ENCODE assay signal across 15 cellular contexts in the genomic region with DNA sequence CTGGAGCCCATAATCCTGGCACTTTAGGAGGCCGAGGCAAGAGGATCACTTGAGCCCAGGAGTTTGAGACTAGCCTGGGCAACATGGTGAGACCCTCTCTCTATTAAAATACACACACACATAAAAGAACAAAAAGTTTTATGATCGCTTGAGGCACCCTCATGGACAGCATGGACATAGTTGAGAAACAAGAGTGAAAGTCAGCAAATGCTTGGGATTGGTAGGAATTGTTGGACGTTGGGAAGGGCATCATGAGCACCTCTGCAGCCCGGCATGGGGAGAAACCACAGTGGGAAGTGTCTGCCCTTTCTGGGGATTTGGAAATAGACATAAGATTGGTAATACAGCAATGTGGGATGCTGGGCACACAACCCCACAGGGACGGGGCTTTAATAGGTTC.
DNase-seq lines count a peak whose midpoint lies in the region; ATAC-seq, FAIRE-seq and TF ChIP-seq lines count a peak whose summit lies in the region.
"Had no signal": no experiment of that assay in that cellular context is flagged by ENCODE, and none has a peak within 500 bp of the region (broad histone marks: within the 10 kb centered on the region; RNA-seq: fewer than 3 reads in every experiment).

No MANE protein-coding gene starts in this region.

- H3K27ac ChIP-seq in HepG2 (ENCODE audit: extremely low read length, insufficient read depth, low read length), result no peak overlapping the region
- H3K27ac ChIP-seq in stomach, result peak overlapping the region in 3 of 5 donors; percentile 24 to 79 (median 52)
- H3K27ac ChIP-seq: 22Rv1, BLaER1, GM23248, HL-60 had no signal

- CTCF ChIA-PET in HepG2 (lab: Yijun Ruan, JAX; ENCODE audit: low intra/inter-chr PET ratio, low total read pairs), result no interaction called here

- H3F3A ChIP-seq in Loucy (ENCODE audit: low read depth), result no peaks in the 10 kb centered on the region

- H3K4me2 ChIP-seq in Loucy (ENCODE audit: low read depth, low read length, poor library complexity, severe bottlenecking) (peak overlapping the region; percentile 21), HepG2 (ENCODE audit: low read depth, low read length) (no peak overlapping the region)
- H3K4me2 ChIP-seq: BLaER1 had no signal

- H3K9me3 Mint-ChIP-seq in T-helper 2 cell treated with Interferon-gamma antibody and Interleukin-4, amounts not matched to agents 5 μg/mL and 100 μg/mL, for 36 hours, result peaks cover 11% of the 10 kb centered on the region

- TF ChIP-seq POLR2A in HepG2 (IDR thresholded peaks at IDR 0.05; ENCODE audit: insufficient read depth in 1 of 2, low read depth in 2 of 2, low read length in 2 of 2) (no peak), stomach (IDR thresholded peaks at IDR 0.05) (no peak)

- in situ Hi-C loops in HepG2 (cut with HindIII; ENCODE audit: extremely low pct_ligation_motif_present, low pct_unique_long_range_greater_than_20kb), result no loop called here

- no peaks in the 10 kb centered on the region for H3K27me3 Mint-ChIP-seq in T-helper 2 cell treated with Interferon-gamma antibody and Interleukin-4, amounts not matched to agents 5 μg/mL and 100 μg/mL, for 36 hours (ENCODE audit: low read depth)

- no peak for TF ChIP-seq CTCF in Loucy (conservative IDR thresholded peaks at IDR 0.05; ENCODE audit: low read length)
- TF ChIP-seq CTCF in HepG2 (CRISPR knock-in tag; IDR thresholded peaks at IDR 0.05), result no peak
- TF ChIP-seq CTCF in stomach (IDR thresholded peaks at IDR 0.05), result no peak

- H3K4me1 ChIP-seq in Loucy (ENCODE audit: insufficient read depth, low read length, poor library complexity, severe bottlenecking), result peaks cover 12% of the 10 kb centered on the region
- peaks cover 21% of the 10 kb centered on the region for H3K4me1 ChIP-seq in HepG2 (ENCODE audit: insufficient read depth, low read length)
- H3K4me1 ChIP-seq in stomach, result peaks cover 0 to 16% (median 3%) of the 10 kb centered on the region in 4 donors
- H3K4me1 ChIP-seq: BLaER1 had no signal

- TF ChIP-seq EP300 in HepG2 (IDR thresholded peaks at IDR 0.05; ENCODE audit: low read depth in 2 of 2, low read length in 2 of 2) (no peak), HepG2 (CRISPR knock-in tag; IDR thresholded peaks at IDR 0.05; ENCODE audit: borderline replicate concordance) (no peak), stomach (IDR thresholded peaks at IDR 0.05) (no peak)

- H4K20me1 ChIP-seq in Loucy (ENCODE audit: insufficient read depth, low read length, poor library complexity, severe bottlenecking) (no peaks in the 10 kb centered on the region), HepG2 (ENCODE audit: insufficient read depth, low read length) (no peaks in the 10 kb centered on the region)
- H4K20me1 ChIP-seq: BLaER1 had no signal

- H3K9ac ChIP-seq in Loucy (ENCODE audit: low read depth, low read length, poor library complexity, severe bottlenecking) (no peak overlapping the region), HepG2 (ENCODE audit: insufficient read depth, low read depth, low read length) (no peak overlapping the region)
- H3K9ac ChIP-seq: BLaER1, GM23248 had no signal

- no peak for FAIRE-seq in HepG2 (lab: Jason Lieb, UNC)
- FAIRE-seq: GM18507 had no signal

- BruUV-seq in HepG2 (replicated peaks; lab: Mats Ljungman, UMichigan), result no TSS peak

- H3K27me3 ChIP-seq in Loucy (ENCODE audit: insufficient read depth, low read length, poor library complexity, severe bottlenecking) (no peaks in the 10 kb centered on the region), HepG2 (ENCODE audit: control insufficient read depth in 1 of 2, insufficient read depth in 2 of 2, low read length in 2 of 2) (0 out of 5 replicates have a peak, but pooled peaks cover 0 to 2% of the 10 kb centered on the region in 2 experiments), stomach (no peaks in the 10 kb centered on the region)
- H3K27me3 ChIP-seq: BLaER1 had no signal

- no peaks in the 10 kb centered on the region for H3K36me3 ChIP-seq in Loucy (ENCODE audit: insufficient read depth, low read length)
- no peaks in the 10 kb centered on the region for H3K36me3 ChIP-seq in HepG2 (replicated peaks in 1 of 2; ENCODE audit: control insufficient read depth in 1 of 2, insufficient read depth in 2 of 2, low read length in 2 of 2)
- no peaks in the 10 kb centered on the region for H3K36me3 ChIP-seq in stomach
- H3K36me3 ChIP-seq: BLaER1 had no signal

- no peak for DNase-seq in T-helper 2 cell treated with Interferon-gamma antibody and Interleukin-4, amounts not matched to agents 5 μg/mL and 100 μg/mL, for 36 hours (ENCODE audit: low spot score)
- DNase-seq in T-helper 2 cell (no peak), HepG2 (ENCODE audit: low spot score) (no peak), stomach (no peak), NCI-H146 treated with DMSO at 0.1 percent for 48 hours (lab: John Stamatoyannopoulos, UW; ENCODE audit: unreplicated experiment) (no peak), superior temporal gyrus (ENCODE audit: extremely low spot score) (no peak), NCI-H446 (lab: John Stamatoyannopoulos, UW) (no peak)
- DNase-seq: AML-193, H7 had no signal

- peak overlapping the region; percentile 33 for H3K27ac Mint-ChIP-seq in T-helper 2 cell treated with Interferon-gamma antibody and Interleukin-4, amounts not matched to agents 5 μg/mL and 100 μg/mL, for 36 hours

- no peaks in the 10 kb centered on the region for H3K79me2 ChIP-seq in Loucy (ENCODE audit: insufficient read depth, low read length)
- no peaks in the 10 kb centered on the region for H3K79me2 ChIP-seq in HepG2 (ENCODE audit: insufficient read depth, low read length)

- H3K4me3 ChIP-seq in Loucy (ENCODE audit: low read length, poor library complexity, severe bottlenecking) (no peak overlapping the region), HepG2 (replicated peaks in 1 of 3; ENCODE audit: insufficient read depth in 1 of 3, low read depth in 2 of 3, low read length in 3 of 3) (no peak overlapping the region), stomach (no peak overlapping the region)
- H3K4me3 ChIP-seq: BLaER1, GM23248 had no signal

- TF ChIP-seq RAD21 in HepG2 (CRISPR knock-in tag; IDR thresholded peaks at IDR 0.05), result no peak

- ATAC-seq in HepG2, result no peak

- H3K9me3 ChIP-seq in Loucy (ENCODE audit: insufficient read depth, low read depth, low read length), result no peaks in the 10 kb centered on the region
- H3K9me3 ChIP-seq in HepG2 (ENCODE audit: low read length), result no peaks in the 10 kb centered on the region
- no peaks in the 10 kb centered on the region for H3K9me3 ChIP-seq in stomach
- H3K9me3 ChIP-seq: BLaER1 had no signal

- H3K9me2 ChIP-seq in Loucy (replicated peaks; ENCODE audit: low read depth, low read length), result no peaks in the 10 kb centered on the region

- H2AFZ ChIP-seq in Loucy (ENCODE audit: low read length) (no peak overlapping the region), HepG2 (ENCODE audit: low read length) (no peak overlapping the region)
- H2AFZ ChIP-seq: GM23248 had no signal

- peaks cover 21% of the 10 kb centered on the region for H3K4me1 Mint-ChIP-seq in T-helper 2 cell treated with Interferon-gamma antibody and Interleukin-4, amounts not matched to agents 5 μg/mL and 100 μg/mL, for 36 hours (ENCODE audit: low read depth)

- no peak overlapping the region for H3K4me3 Mint-ChIP-seq in T-helper 2 cell treated with Interferon-gamma antibody and Interleukin-4, amounts not matched to agents 5 μg/mL and 100 μg/mL, for 36 hours

- intact Hi-C loops in HepG2 (cut with micrococcal nuclease; ENCODE audit: unreplicated experiment) (no loop called here), stomach (cut with DNase I; ENCODE audit: low total_unique reads) (no loop called here)

- 37% methylated on average over 5 of the region's 5 CpGs for WGBS in HepG2 (ENCODE audit: low lambda C conversion rate)
- 68 to 77% (median 72%) methylated on average over 5 of the region's 5 CpGs for WGBS in stomach, 5 donors

- POLR2A ChIA-PET in HepG2 (lab: Yijun Ruan, JAX), result interaction anchor here (1.1 kb wide), 1 partner anchor 30 kb away, joined by 4 read pairs; no protein-coding TSS in a partner anchor

- H3K36me3 Mint-ChIP-seq in T-helper 2 cell treated with Interferon-gamma antibody and Interleukin-4, amounts not matched to agents 5 μg/mL and 100 μg/mL, for 36 hours (ENCODE audit: low read depth), result peaks cover 2% of the 10 kb centered on the region

TF ChIP-seq in HepG2, 621 proteins besides CTCF, POLR2A, EP300 and RAD21:
- 0 out of 2 replicates have a peak, but pooled peaks have one; percentile 1 for TF ChIP-seq POGZ (CRISPR knock-in tag; IDR thresholded peaks at IDR 0.05)
- no peak for TF ChIP-seq SPEN (CRISPR knock-in tag; IDR thresholded peaks at IDR 0.05; ENCODE audit: low read depth)
- TF ChIP-seq JUNB (CRISPR knock-in tag; IDR thresholded peaks at IDR 0.05; ENCODE audit: borderline replicate concordance), result no peak
- no peak for TF ChIP-seq ISX (CRISPR knock-in tag; conservative IDR thresholded peaks at IDR 0.05)
- TF ChIP-seq MAZ (IDR thresholded peaks at IDR 0.05; ENCODE audit: borderline replicate concordance, low read depth, low read length), result no peak
- no peak for TF ChIP-seq MAZ (CRISPR knock-in tag; IDR thresholded peaks at IDR 0.05; ENCODE audit: low read depth)
